22 cellular contexts compared by ENCODE assay signal in genomic region chr2:60959501-60959900, GRCh38. TPM values are rescaled to one million over a fixed set of nuclear protein-coding genes. Genes with fewer than 3 reads are reported as not detected.
DNase-seq lines count a peak whose midpoint lies in the region; ATAC-seq lines count a peak whose summit lies in the region.
"Had no signal": no experiment of that assay in that cellular context is flagged by ENCODE, and none has a peak within 500 bp of the region (broad histone marks: within the 10 kb centered on the region; RNA-seq: fewer than 3 reads in every experiment).

No MANE protein-coding gene starts in this region.

- no peak overlapping the region for H3K4ac ChIP-seq in trophoblast cell (ENCODE audit: low read depth, low read length)

- H3K4me2 ChIP-seq in GM23248 (ENCODE audit: unreplicated experiment) (no peak overlapping the region), trophoblast cell (ENCODE audit: low read length) (no peak overlapping the region)

- no peaks in the 10 kb centered on the region for H3K79me2 ChIP-seq in GM23248 (ENCODE audit: insufficient read depth)
- no peaks in the 10 kb centered on the region for H3K79me2 ChIP-seq in trophoblast cell (ENCODE audit: control insufficient read depth, insufficient read depth, low read length, poor library complexity)

- H3K23ac ChIP-seq in trophoblast cell (ENCODE audit: low read length): no peak overlapping the region

- H2BK120ac ChIP-seq in trophoblast cell (ENCODE audit: insufficient read depth, low read length, poor library complexity): no peak overlapping the region

- no peak overlapping the region for H2AK5ac ChIP-seq in trophoblast cell (ENCODE audit: low read length)

- H4K8ac ChIP-seq in trophoblast cell (ENCODE audit: low read depth, low read length): no peak overlapping the region

- H3K4me1 ChIP-seq in GM23248 (ENCODE audit: insufficient read depth): peaks cover 32% of the 10 kb centered on the region
- H3K4me1 ChIP-seq in trophoblast cell (ENCODE audit: control insufficient read depth in 1 of 2, insufficient read depth in 2 of 2, low read length in 2 of 2): peaks cover 2 to 4% of the 10 kb centered on the region in 2 experiments
- H3K4me1 ChIP-seq: right lobe of liver had no signal

- H3K27me3 ChIP-seq in GM23248 (replicated peaks; ENCODE audit: insufficient read depth) (no peaks in the 10 kb centered on the region), trophoblast cell (ENCODE audit: insufficient read depth, low read length) (no peaks in the 10 kb centered on the region)
- H3K27me3 ChIP-seq: right lobe of liver had no signal

- H3K9me3 ChIP-seq in GM23248 (ENCODE audit: low read depth) (no peaks in the 10 kb centered on the region), trophoblast cell (ENCODE audit: insufficient read depth, low read depth, low read length) (no peaks in the 10 kb centered on the region)
- H3K9me3 ChIP-seq: right lobe of liver had no signal

- no peak overlapping the region for H3K14ac ChIP-seq in trophoblast cell (ENCODE audit: low read length)

- peak overlapping the region; percentile 19 for H4K91ac ChIP-seq in trophoblast cell (ENCODE audit: low read depth, low read length)

- no peaks in the 10 kb centered on the region for H3K9me2 ChIP-seq in GM23248 (ENCODE audit: insufficient read depth)

- no peak overlapping the region for H2BK5ac ChIP-seq in trophoblast cell (ENCODE audit: low read depth, low read length, poor library complexity)

- 95 to 96% methylated on average over 7 of the region's 7 CpGs for WGBS in GM23248 (ENCODE audit: low coverage in 1 of 2, low lambda C conversion rate in 2 of 2, missing lambda C conversion rate in 2 of 2), 2 experiments
- WGBS in trophoblast cell (ENCODE audit: extremely low coverage, insufficient coverage, insufficient read length): no CpG with 5 or more reads among the region's 7 CpGs

- H2AFZ ChIP-seq in GM23248 (peak overlapping the region; percentile 64; the same call in 1 of the 2 replicates), trophoblast cell (ENCODE audit: insufficient read depth, low read length, poor library complexity) (no peak overlapping the region)

- H3K4me3 ChIP-seq in GM23248 (no peak overlapping the region), trophoblast cell (ENCODE audit: low read depth, low read length) (no peak overlapping the region)
- H3K4me3 ChIP-seq: right lobe of liver had no signal

- in situ Hi-C loops in GM23248 (cut with MboI): no loop called here

- H3K27ac ChIP-seq in GM23248 (peak overlapping the region; percentile 78; the same call in 1 of the 2 replicates), trophoblast cell (ENCODE audit: low read depth, low read length) (no peak overlapping the region)
- H3K27ac ChIP-seq: HL-60, right lobe of liver had no signal

- no peak overlapping the region for H3K9ac ChIP-seq in GM23248
- no peak overlapping the region for H3K9ac ChIP-seq in trophoblast cell (ENCODE audit: low read length)

- H3K18ac ChIP-seq in trophoblast cell (ENCODE audit: low read length): no peak overlapping the region

- H3K79me1 ChIP-seq in trophoblast cell (ENCODE audit: low read length): peaks cover 4% of the 10 kb centered on the region

- DNase-seq in GM23248 (no peak), NCI-H2029 treated with DMSO at 0.1 percent for 48 hours (lab: John Stamatoyannopoulos, UW) (peak; percentile 72), dermis blood vessel endothelial cell (peak; percentile 8), trophoblast cell (no peak)
- DNase-seq: activated CD4-positive, alpha-beta T cell treated with anti-CD3 and anti-CD28 coated beads for 36 hours; activated gamma-delta T cell treated with Interleukin-2 at 50 U/mL for 16 hours; activated naive CD8-positive, alpha-beta T cell treated with anti-CD3 and anti-CD28 coated beads, Interleukin-2, amount 50 U/mL, for 24 hours; activated T-cell treated with anti-CD3 and anti-CD28 coated beads, Interleukin-2, amount 50 U/mL, for 24 hours; C1 segment of cervical spinal cord; cerebellar nuclear complex; immature natural killer cell; midbrain; natural killer cell; NCI-H2081 treated with DMSO at 0.1 percent for 48 hours; NCI-H524; right lobe of liver; RPMI8226 had no signal

- H3F3A ChIP-seq in GM23248 (ENCODE audit: insufficient read depth): peaks cover 27% of the 10 kb centered on the region

- ATAC-seq in HG03108 (IDR thresholded peaks at IDR 0.05; ENCODE audit: unreplicated experiment) (no peak), GM18519 (IDR thresholded peaks at IDR 0.05; ENCODE audit: low FRiP score, unreplicated experiment) (no peak), HG03095 (IDR thresholded peaks at IDR 0.05; ENCODE audit: unreplicated experiment) (no peak)
- ATAC-seq: activated CD4-positive, alpha-beta T cell treated with anti-CD3 and anti-CD28 coated beads for 36 hours; activated naive CD8-positive, alpha-beta T cell treated with anti-CD3 and anti-CD28 coated beads, Interleukin-2, amount 50 U/mL, for 24 hours; HepG2; natural killer cell had no signal

- H4K20me1 ChIP-seq in GM23248 (ENCODE audit: insufficient read depth): no peaks in the 10 kb centered on the region

- H3K36me3 ChIP-seq in GM23248 (ENCODE audit: low read depth) (no peaks in the 10 kb centered on the region), trophoblast cell (ENCODE audit: control insufficient read depth in 1 of 2, insufficient read depth in 2 of 2, low read length in 2 of 2) (no peaks in the 10 kb centered on the region)

- H4K12ac ChIP-seq in trophoblast cell (ENCODE audit: low read depth, low read length): no peak overlapping the region

- peak overlapping the region; percentile 43 for H2BK12ac ChIP-seq in trophoblast cell (ENCODE audit: low read length)

RNA-seq across cellular contexts. Expression of gene PEX13, which starts 58.0 kb away (rescaled TPM):
- total RNA-seq in GM23248 (2014; rRNA removed; shearing (Covaris generic)): 39.1 and 43.6 TPM in 2 replicates
- polyA plus RNA-seq in GM23248 (2016; fragmentation: Nextera tagmentation; extraction: Ambion mirVana): 22.4 and 25.0 TPM in 2 replicates
- total RNA-seq in dermis blood vessel endothelial cell: 44.9 and 50.7 TPM in 2 replicates
- 18.6 and 19.5 TPM in 2 replicates for polyA plus RNA-seq in trophoblast cell (2013)

RNA-seq across cellular contexts. Expression of gene PUS10, which starts 58.6 kb away (rescaled TPM):
- total RNA-seq in GM23248 (2014; rRNA removed; shearing (Covaris generic)): 5.2 and 7.1 TPM in 2 replicates
- polyA plus RNA-seq in GM23248 (2016; fragmentation: Nextera tagmentation; extraction: Ambion mirVana): 5.3 and 6.7 TPM in 2 replicates
- total RNA-seq in dermis blood vessel endothelial cell: 10.4 and 10.5 TPM in 2 replicates
- polyA plus RNA-seq in trophoblast cell (2013): 2.5 and 2.6 TPM in 2 replicates

Comparison
In these comparisons a context has a peak if more than half of its experiments do, and no peak if none do; other contexts are left out.
1. DNase-seq: peak in NCI-H2029 treated with DMSO at 0.1 percent for 48 hours (single experiment) and dermis blood vessel endothelial cell (single experiment); none in GM23248 (single experiment) and trophoblast cell (0 of 2).